In the genomic region with DNA sequence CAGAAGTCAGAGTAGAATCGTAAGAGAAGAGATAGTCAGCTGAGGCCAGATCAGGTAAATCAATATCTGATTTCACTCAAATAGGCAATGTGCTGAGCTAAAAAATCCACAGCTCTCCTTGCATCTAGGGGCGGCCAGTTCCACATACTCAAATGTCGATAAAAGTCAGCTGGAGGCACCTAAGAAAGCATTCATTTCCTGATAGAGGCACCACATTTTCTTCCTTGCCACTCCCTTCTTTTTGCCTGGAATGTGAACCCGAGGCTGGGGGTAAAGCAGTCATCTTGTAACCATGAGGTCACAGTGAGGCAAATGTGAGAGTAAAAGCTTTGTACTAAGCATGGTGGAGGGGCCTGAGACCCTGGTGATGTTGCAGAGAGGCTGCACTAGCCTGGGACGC, we compare ENCODE assay signal across 19 cellular contexts. TPM values are rescaled to one million over a fixed set of nuclear protein-coding genes. Genes with fewer than 3 reads are reported as not detected.
A peak's percentile ranks its signal among the peaks of the same experiment; 100 is the strongest.
DNase-seq lines count a peak whose midpoint lies in the region; ATAC-seq, FAIRE-seq and TF ChIP-seq lines count a peak whose summit lies in the region.
"Had no signal": no experiment of that assay in that cellular context is flagged by ENCODE, and none has a peak within 500 bp of the region (broad histone marks: within the 10 kb centered on the region; RNA-seq: fewer than 3 reads in every experiment).

No MANE protein-coding gene starts in this region.

- no peaks in the 10 kb centered on the region for H3K36me3 Mint-ChIP-seq in astrocyte (ENCODE audit: low read depth, unreplicated experiment)
- H3K36me3 Mint-ChIP-seq: T-cell had no signal

- intact Hi-C loops in left lung (cut with DNase I) = no loop called here

- H3K79me2 ChIP-seq in OCI-LY3 (ENCODE audit: low read length) (no peaks in the 10 kb centered on the region), astrocyte (ENCODE audit: insufficient read depth, low read length) (no peaks in the 10 kb centered on the region)

- no peak overlapping the region for H3K27ac Mint-ChIP-seq in astrocyte (ENCODE audit: unreplicated experiment)
- H3K27ac Mint-ChIP-seq: T-cell had no signal

- TF ChIP-seq POLR2A in A549 (IDR thresholded peaks at IDR 0.05; ENCODE audit: low read length) = no peak

- H3K9me3 Mint-ChIP-seq in astrocyte (ENCODE audit: unreplicated experiment) = peaks cover 4% of the 10 kb centered on the region
- H3K9me3 Mint-ChIP-seq: T-cell had no signal

- H3K27me3 Mint-ChIP-seq in astrocyte (ENCODE audit: low read depth, unreplicated experiment) = peaks cover 18% of the 10 kb centered on the region

- H3K9me3 ChIP-seq in A549 = peaks cover 6% of the 10 kb centered on the region; the same call in 2 of the 3 replicates
- H3K9me3 ChIP-seq in OCI-LY3 (ENCODE audit: insufficient read depth, low read length) = no peaks in the 10 kb centered on the region
- H3K9me3 ChIP-seq in astrocyte (ENCODE audit: insufficient read depth, low read depth, low read length) = no peaks in the 10 kb centered on the region
- no peaks in the 10 kb centered on the region for H3K9me3 ChIP-seq in left lung

- DNase-seq in A549 (ENCODE audit: low read depth in 1 of 2, low spot score in 1 of 2) (peak in 1 of 2 experiments; percentile 62), astrocyte (ENCODE audit: low read depth) (no peak), left lung (no peak), MV-4-11 (lab: John Stamatoyannopoulos, UW) (no peak), GM19238 (ENCODE audit: insufficient read length, low spot score) (no peak), SHP77 treated with DMSO at 0.1 percent for 48 hours (lab: John Stamatoyannopoulos, UW) (no peak)
- DNase-seq: 8988T, KBM-7, NCI-H1105 treated with DMSO at 0.1 percent for 48 hours, NCI-H2081, NCI-H2227 treated with DMSO at 0.1 percent for 48 hours, NCI-H526 treated with DMSO at 0.1 percent for 48 hours, OCI-M1, Right ventricle myocardium superior, RPMI8226, T-cell had no signal

- WGBS in A549 (ENCODE audit: missing lambda C conversion rate) = 32% methylated on average over 5 of the region's 5 CpGs

- TF ChIP-seq EP300 in A549 (IDR thresholded peaks at IDR 0.05) = no peak

- H3K4me1 ChIP-seq in A549 = peaks cover 23% of the 10 kb centered on the region
- peaks cover 43% of the 10 kb centered on the region for H3K4me1 ChIP-seq in OCI-LY3 (ENCODE audit: low read length)
- H3K4me1 ChIP-seq in astrocyte (ENCODE audit: insufficient read depth, low read length) = peaks cover 2% of the 10 kb centered on the region
- peaks cover 0 to 14% of the 10 kb centered on the region in 2 donors for H3K4me1 ChIP-seq in left lung

- FAIRE-seq in A549 (lab: Jason Lieb, UNC) = no peak
- FAIRE-seq in astrocyte (lab: Jason Lieb, UNC) = no peak
- FAIRE-seq: D721Med had no signal

- peak in 1 of 2 experiments; percentile 46; a peak in 3 of 6 replicates for ATAC-seq in A549
- ATAC-seq in left lung = peak; percentile 23
- ATAC-seq in GM19395 (IDR thresholded peaks at IDR 0.05; ENCODE audit: unreplicated experiment) = no peak
- ATAC-seq: T-cell had no signal

- no peaks in the 10 kb centered on the region for H4K20me1 ChIP-seq in OCI-LY3 (ENCODE audit: insufficient read depth, low read length)
- no peaks in the 10 kb centered on the region for H4K20me1 ChIP-seq in astrocyte (ENCODE audit: insufficient read depth, low read length)

- H3K27ac ChIP-seq in A549 (peak overlapping the region; percentile 70 to 84), OCI-LY3 (ENCODE audit: low read length) (no peak overlapping the region), astrocyte (ENCODE audit: low read depth, low read length) (no peak overlapping the region), left lung (no peak overlapping the region)

- no peaks in the 10 kb centered on the region for H3K36me3 ChIP-seq in OCI-LY3 (replicated peaks; ENCODE audit: low read depth, low read length)
- H3K36me3 ChIP-seq in astrocyte (ENCODE audit: insufficient read depth, low read length) = no peaks in the 10 kb centered on the region
- no peaks in the 10 kb centered on the region for H3K36me3 ChIP-seq in left lung

- H3K4me3 ChIP-seq in A549 (no peak overlapping the region), OCI-LY3 (ENCODE audit: low read length) (0 out of 2 replicates have a peak overlapping the region, but pooled peaks have one; percentile 28), astrocyte (ENCODE audit: insufficient read depth, low read depth, low read length) (no peak overlapping the region), left lung (no peak overlapping the region)

- H3K4me1 Mint-ChIP-seq in astrocyte (ENCODE audit: low read depth, unreplicated experiment) = no peaks in the 10 kb centered on the region

- H3K4me2 ChIP-seq in A549 = peak overlapping the region; percentile 36
- peak overlapping the region; percentile 41 for H3K4me2 ChIP-seq in OCI-LY3 (ENCODE audit: low read length)
- H3K4me2 ChIP-seq in astrocyte (ENCODE audit: low read length) = no peak overlapping the region

- POLR2A ChIA-PET in A549 (lab: Yijun Ruan, JAX) = interaction anchor here (8.9 kb wide), 1 partner anchor 93 kb away, joined by 128 read pairs; the partner anchor contains the start of gene CITED4

- CTCF ChIA-PET in A549 (lab: Yijun Ruan, JAX) = interaction anchor here (0.9 to 22.4 kb wide), 6 partner anchors 11 to 182 kb away, joined by 3 to 602 read pairs (median 26); partner anchors contain the start of gene CITED4

- H2AFZ ChIP-seq in OCI-LY3 (ENCODE audit: low read depth, low read length) (no peak overlapping the region), astrocyte (ENCODE audit: low read depth, low read length) (peak overlapping the region; percentile 59)

- H3K4me3 Mint-ChIP-seq in astrocyte (ENCODE audit: unreplicated experiment) = no peak overlapping the region
- H3K4me3 Mint-ChIP-seq: T-cell had no signal

- TF ChIP-seq CTCF in A549 (IDR thresholded peaks at IDR 0.05) = no peak
- no peak for TF ChIP-seq CTCF in OCI-LY3 (IDR thresholded peaks at IDR 0.05; ENCODE audit: low read depth, low read length)
- no peak for TF ChIP-seq CTCF in astrocyte (IDR thresholded peaks at IDR 0.05; ENCODE audit: insufficient read depth, low read depth, low read length)
- no peak for TF ChIP-seq CTCF in left lung (IDR thresholded peaks at IDR 0.05)

- no peaks in the 10 kb centered on the region for H3K27me3 ChIP-seq in OCI-LY3 (ENCODE audit: low read depth, low read length)
- no peaks in the 10 kb centered on the region for H3K27me3 ChIP-seq in astrocyte (ENCODE audit: insufficient read depth, low read length)
- no peaks in the 10 kb centered on the region for H3K27me3 ChIP-seq in left lung

- H3K9ac ChIP-seq in OCI-LY3 (ENCODE audit: low read length) (no peak overlapping the region), astrocyte (ENCODE audit: low read length) (no peak overlapping the region)

- TF ChIP-seq RAD21 in A549 (conservative IDR thresholded peaks at IDR 0.05 in 1 of 2, IDR thresholded peaks at IDR 0.05 in 1 of 2) = no peak

TF ChIP-seq in A549, 52 proteins besides CTCF, POLR2A, EP300 and RAD21:
- TF ChIP-seq E2F6 (IDR thresholded peaks at IDR 0.05; ENCODE audit: borderline replicate concordance, low read depth) (no peak), HOXB5 (CRISPR knock-in tag; IDR thresholded peaks at IDR 0.05) (no peak), FOSL2 (IDR thresholded peaks at IDR 0.05) (no peak), FOSL2 (CRISPR knock-in tag; IDR thresholded peaks at IDR 0.05) (0 out of 2 replicates have a peak, but pooled peaks have one; percentile 7)

RNA-seq across cellular contexts. Expression of gene CTPS1, which starts 24.2 kb away (rescaled TPM):
- polyA plus RNA-seq in A549 (2011; rRNA removed) (145 and 181 TPM in 2 replicates), A549 (2017; fragmentation: RNase III; extraction: RNeasy Plus Mini Kit Qiagen cat#74134 plus additional on column Dnase treatment) (159 to 169 TPM (median 159 TPM) in 3 replicates)
- 75.4 and 77.9 TPM in 2 replicates for polyA plus RNA-seq in A549 (2012; cell fraction: cytosol; rRNA removed)
- 113 and 172 TPM in 2 replicates for polyA plus RNA-seq in A549 (2012; cell fraction: nucleus; rRNA removed)
- polyA minus RNA-seq in A549 (2011; rRNA and poly(A)+ RNA removed) = 206 and 264 TPM in 2 replicates
- total RNA-seq in astrocyte (80.4 and 91.4 TPM in 2 replicates), left lung (10 to 100 TPM; 20.7 to 39.5 TPM)

Comparison
In these comparisons a context has a peak if more than half of its experiments do, and no peak if none do; other contexts are left out.
1. H3K27ac ChIP-seq: peak in A549 (2 of 2); none in OCI-LY3 (single experiment), astrocyte (single experiment) and left lung (0 of 2).